Comparison of ENCODE assay signal across 2 cellular contexts in genomic region chr17:75765981-75766380, GRCh38.
A peak's percentile ranks its signal among the peaks of the same experiment; 100 is the strongest.
TF ChIP-seq lines count a peak whose summit lies in the region.

No MANE protein-coding gene starts in this region.

TF ChIP-seq in IMR-90, 13 proteins besides CTCF, POLR2A, EP300 and RAD21:
- TF ChIP-seq MAFK (IDR thresholded peaks at IDR 0.05; ENCODE audit: low read depth, low read length) (no peak), MAZ (IDR thresholded peaks at IDR 0.05; ENCODE audit: borderline replicate concordance, low read depth, low read length) (no peak), CEBPB (IDR thresholded peaks at IDR 0.05; ENCODE audit: low read depth, low read length) (no peak), CHD1 (IDR thresholded peaks at IDR 0.05; ENCODE audit: low read depth, low read length) (no peak), NFE2L2 (IDR thresholded peaks at IDR 0.05; ENCODE audit: low read depth, low read length) (no peak), RCOR1 (IDR thresholded peaks at IDR 0.05; ENCODE audit: insufficient replicate concordance, low read length) (no peak), USF2 (IDR thresholded peaks at IDR 0.05; ENCODE audit: low read depth, low read length) (no peak), RFX5 (IDR thresholded peaks at IDR 0.05; ENCODE audit: low read depth, low read length) (no peak), ELK1 (IDR thresholded peaks at IDR 0.05; ENCODE audit: borderline replicate concordance, low read depth, low read length) (no peak), BHLHE40 (IDR thresholded peaks at IDR 0.05; ENCODE audit: low read depth, low read length) (no peak), FOS (IDR thresholded peaks at IDR 0.05; ENCODE audit: low read depth, low read length) (no peak), MXI1 (IDR thresholded peaks at IDR 0.05; ENCODE audit: borderline replicate concordance, low read depth, low read length) (no peak), SMC3 (IDR thresholded peaks at IDR 0.05; ENCODE audit: low read depth, low read length) (no peak)

TF ChIP-seq in HepG2, 621 proteins besides CTCF, POLR2A, EP300 and RAD21:
- TF ChIP-seq ZNF160 (CRISPR knock-in tag; IDR thresholded peaks at IDR 0.05), result 0 out of 2 replicates have a peak, but pooled peaks have one; percentile 33
- 0 out of 2 replicates have a peak, but pooled peaks have one; percentile 3 for TF ChIP-seq ZBTB38 (CRISPR knock-in tag; IDR thresholded peaks at IDR 0.05)
- TF ChIP-seq RFX1 (IDR thresholded peaks at IDR 0.05), result no peak
- peak; percentile 41; the same call in 1 of the 2 replicates for TF ChIP-seq ZNF891 (CRISPR knock-in tag; IDR thresholded peaks at IDR 0.05)
- TF ChIP-seq ZFX (CRISPR knock-in tag; IDR thresholded peaks at IDR 0.05; ENCODE audit: low read depth), result 0 out of 2 replicates have a peak, but pooled peaks have one; percentile 16
- TF ChIP-seq NFKB2 (CRISPR knock-in tag; IDR thresholded peaks at IDR 0.05; ENCODE audit: borderline replicate concordance), result 0 out of 2 replicates have a peak, but pooled peaks have one; percentile 4
- no peak for TF ChIP-seq JUNB (CRISPR knock-in tag; IDR thresholded peaks at IDR 0.05; ENCODE audit: borderline replicate concordance)
